Comparison of ENCODE assay signal across 8 cellular contexts in genomic region chr2:163132850-163133249, GRCh38.
DNase-seq lines count a peak whose midpoint lies in the region; ATAC-seq, FAIRE-seq and TF ChIP-seq lines count a peak whose summit lies in the region.

No MANE protein-coding gene starts in this region.

- H3K9me3 Mint-ChIP-seq in activated CD4-positive, alpha-beta T cell treated with anti-CD3 and anti-CD28 coated beads, Interleukin-2, amount 10 ng/mL, durations not matched to agents 24 days and 14 days, result no peaks in the 10 kb centered on the region

- no peak overlapping the region for H3K4me3 Mint-ChIP-seq in activated CD4-positive, alpha-beta T cell treated with anti-CD3 and anti-CD28 coated beads, Interleukin-2, amount 10 ng/mL, durations not matched to agents 24 days and 14 days

- H3K27ac ChIP-seq in HL-60 (replicated peaks), result no peak overlapping the region

- H3K4me3 ChIP-seq in GM12864 (ENCODE audit: low read depth, low read length) (no peak overlapping the region), HL-60 (replicated peaks; ENCODE audit: insufficient read depth, low read length) (no peak overlapping the region)

- no peak for DNase-seq in GM12864 (ENCODE audit: low read depth)
- DNase-seq in HL-60 (ENCODE audit: low read depth in 1 of 2, low spot score in 1 of 2), result no peak
- peak; percentile 71 for DNase-seq in OCI-M1 (lab: John Stamatoyannopoulos, UW)
- DNase-seq in frontal cortex (ENCODE audit: low spot score in 2 of 2), result peak in 1 of 2 donors; percentile 2
- no peak for DNase-seq in activated CD8-positive, alpha-beta memory T cell treated with anti-CD3 and anti-CD28 coated beads, Interleukin-2, amount 50 U/mL, for 48 hours
- no peak for DNase-seq in stimulated activated CD4-positive, alpha-beta T cell treated with anti-CD3 and anti-CD28 coated beads, Interleukin-12 subunit alpha, Interleukin-12 subunit beta, amount 100 ng/mL, for 4 hours
- no peak for DNase-seq in activated CD4-positive, alpha-beta T cell treated with anti-CD3 and anti-CD28 coated beads, Interleukin-2, amount 10 ng/mL, durations not matched to agents 24 days and 14 days

- intact Hi-C loops in activated CD4-positive, alpha-beta T cell treated with anti-CD3 and anti-CD28 coated beads, Interleukin-2, amount 10 ng/mL, durations not matched to agents 24 days and 14 days (cut with micrococcal nuclease), result loop anchor here (10.0 kb wide), 1 partner anchor 238 kb away; no protein-coding TSS in a partner anchor

- no peaks in the 10 kb centered on the region for H3K27me3 ChIP-seq in HL-60 (ENCODE audit: insufficient read depth, poor library complexity, severe bottlenecking)

- no peak overlapping the region for H3K27ac Mint-ChIP-seq in activated CD4-positive, alpha-beta T cell treated with anti-CD3 and anti-CD28 coated beads, Interleukin-2, amount 10 ng/mL, durations not matched to agents 24 days and 14 days

- no peaks in the 10 kb centered on the region for H3K36me3 Mint-ChIP-seq in activated CD4-positive, alpha-beta T cell treated with anti-CD3 and anti-CD28 coated beads, Interleukin-2, amount 10 ng/mL, durations not matched to agents 24 days and 14 days (ENCODE audit: low read depth)

- ATAC-seq in HG03108 (IDR thresholded peaks at IDR 0.05; ENCODE audit: unreplicated experiment), result no peak

- no peaks in the 10 kb centered on the region for H3K4me1 Mint-ChIP-seq in activated CD4-positive, alpha-beta T cell treated with anti-CD3 and anti-CD28 coated beads, Interleukin-2, amount 10 ng/mL, durations not matched to agents 24 days and 14 days

- peak; percentile 47 for FAIRE-seq in frontal cortex (lab: Jason Lieb, UNC)

- peak; percentile 33 for TF ChIP-seq CTCF in GM12864 (IDR thresholded peaks at IDR 0.05; ENCODE audit: low read depth, low read length, missing control alignments)
- peak; percentile 9 for TF ChIP-seq CTCF in HL-60 (IDR thresholded peaks at IDR 0.05; ENCODE audit: insufficient read depth, low read length)

- no peaks in the 10 kb centered on the region for H3K27me3 Mint-ChIP-seq in activated CD4-positive, alpha-beta T cell treated with anti-CD3 and anti-CD28 coated beads, Interleukin-2, amount 10 ng/mL, durations not matched to agents 24 days and 14 days
